9 cellular contexts compared by ENCODE assay signal in the genomic region with DNA sequence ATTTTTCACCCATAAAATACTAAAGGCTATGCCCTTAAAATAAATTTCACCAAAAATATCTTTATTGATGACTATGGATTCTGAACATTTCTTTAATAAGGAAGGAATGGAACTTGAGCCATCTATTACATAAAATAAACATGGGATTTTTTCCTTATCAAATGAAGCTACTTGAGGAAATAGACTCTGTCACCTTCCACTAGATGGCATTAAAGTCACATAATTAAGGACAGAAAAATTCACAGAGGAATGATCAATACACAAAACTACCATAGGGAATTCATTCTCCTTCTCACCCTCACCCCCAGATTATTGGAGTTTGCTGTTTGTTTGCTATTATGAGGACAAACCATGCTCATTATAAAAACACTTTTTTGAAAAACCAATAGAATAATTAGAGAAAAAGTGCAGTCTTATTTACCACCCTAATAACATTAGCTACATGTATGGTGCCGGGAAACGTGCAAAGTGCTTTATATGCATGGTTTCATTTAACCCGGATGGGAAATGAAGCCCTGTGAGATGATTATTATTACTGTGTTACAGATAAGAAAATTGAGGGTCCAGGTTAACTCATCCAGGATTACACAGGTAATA. TPM values are rescaled to one million over a fixed set of nuclear protein-coding genes. Genes with fewer than 3 reads are reported as not detected.
A peak's percentile ranks its signal among the peaks of the same experiment; 100 is the strongest.
DNase-seq lines count a peak whose midpoint lies in the region; TF ChIP-seq lines count a peak whose summit lies in the region.
"Had no signal": no experiment of that assay in that cellular context is flagged by ENCODE, and none has a peak within 500 bp of the region (broad histone marks: within the 10 kb centered on the region; RNA-seq: fewer than 3 reads in every experiment).

No MANE protein-coding gene starts in this region.

- in situ Hi-C loops in mammary epithelial cell (cut with MboI; ENCODE audit: low sequenced_read_pairs in 2 of 2), result loop anchor here (10.0 kb wide), 1 partner anchor 139 kb away; no protein-coding TSS in a partner anchor

- H4K20me1 ChIP-seq in Karpas-422 (ENCODE audit: insufficient read depth, low read depth, low read length) (no peaks in the 10 kb centered on the region), mammary epithelial cell (ENCODE audit: insufficient read depth, low read length) (no peaks in the 10 kb centered on the region)

- no peak overlapping the region for H3K4me3 Mint-ChIP-seq in nephron progenitor cell

- H3K4me1 ChIP-seq in Karpas-422 (ENCODE audit: low read length) (no peaks in the 10 kb centered on the region), mammary epithelial cell (ENCODE audit: insufficient read depth, low read length) (no peaks in the 10 kb centered on the region)
- H3K4me1 ChIP-seq: SJSA1 had no signal

- H2AFZ ChIP-seq in Karpas-422 (ENCODE audit: low read length) (no peak overlapping the region), mammary epithelial cell (ENCODE audit: low read depth, low read length) (no peak overlapping the region)

- H3K9me2 ChIP-seq in Karpas-422 (replicated peaks; ENCODE audit: insufficient read depth, low read length), result no peaks in the 10 kb centered on the region

- 58% methylated on average over 2 of the region's 3 CpGs for WGBS in mammary epithelial cell (ENCODE audit: low coverage, missing lambda C conversion rate)

- H3K9ac ChIP-seq in Karpas-422 (ENCODE audit: low read length), result no peak overlapping the region
- no peak overlapping the region for H3K9ac ChIP-seq in mammary epithelial cell (ENCODE audit: insufficient read depth, low read length)

- dilution Hi-C loops in mammary epithelial cell (cut with HindIII; ENCODE audit: low sequenced_read_pairs), result no loop called here

- peak; percentile 22 to 45 for TF ChIP-seq CTCF in mammary epithelial cell (conservative IDR thresholded peaks at IDR 0.05 in 1 of 2, IDR thresholded peaks at IDR 0.05 in 1 of 2; ENCODE audit: extremely low read depth in 1 of 2, insufficient read depth in 1 of 2, low read depth in 1 of 2, low read length in 2 of 2)
- peak; percentile 59 for TF ChIP-seq CTCF in nephron progenitor cell (IDR thresholded peaks at IDR 0.05)
- no peak for TF ChIP-seq CTCF in foreskin fibroblast (IDR thresholded peaks at IDR 0.05; ENCODE audit: low read depth, low read length)

- H3K9me3 ChIP-seq in Karpas-422 (ENCODE audit: low read length) (no peaks in the 10 kb centered on the region), mammary epithelial cell (replicated peaks; ENCODE audit: insufficient read depth, low read length) (no peaks in the 10 kb centered on the region), MG63 (no peaks in the 10 kb centered on the region)
- H3K9me3 ChIP-seq: SJSA1 had no signal

- H3K4me3 ChIP-seq in Karpas-422 (ENCODE audit: low read length) (no peak overlapping the region), mammary epithelial cell (replicated peaks in 1 of 3; ENCODE audit: insufficient read depth in 1 of 3, low read depth in 2 of 3, low read length in 3 of 3) (no peak overlapping the region), MG63 (no peak overlapping the region), foreskin fibroblast (ENCODE audit: low read depth in 1 of 2, low read length in 2 of 2) (no peak overlapping the region)
- H3K4me3 ChIP-seq: SJSA1 had no signal

- intact Hi-C loops in mammary epithelial cell (cut with micrococcal nuclease), result loop anchor here (1.0 to 5.0 kb wide), 4 partner anchors 97 to 295 kb away; partner anchors contain the start of gene PTPRE

- H3K79me2 ChIP-seq in Karpas-422 (ENCODE audit: low read length) (no peaks in the 10 kb centered on the region), mammary epithelial cell (ENCODE audit: insufficient read depth, low read length) (no peaks in the 10 kb centered on the region)

- DNase-seq in DMS53 (lab: John Stamatoyannopoulos, UW) (peak; percentile 60), Karpas-422 (peak; percentile 65), mammary epithelial cell (no peak), nephron progenitor cell (no peak), MG63 (no peak), NCI-H2029 (lab: John Stamatoyannopoulos, UW) (no peak), foreskin fibroblast (no peak), NCI-H1048 (lab: John Stamatoyannopoulos, UW) (no peak)

- H3K36me3 ChIP-seq in Karpas-422 (ENCODE audit: insufficient read depth, low read length) (no peaks in the 10 kb centered on the region), mammary epithelial cell (ENCODE audit: insufficient read depth, low read length) (no peaks in the 10 kb centered on the region), MG63 (no peaks in the 10 kb centered on the region)
- H3K36me3 ChIP-seq: SJSA1 had no signal

- H3K9me3 Mint-ChIP-seq in nephron progenitor cell, result peaks cover 3% of the 10 kb centered on the region

- no peaks in the 10 kb centered on the region for H3K36me3 Mint-ChIP-seq in nephron progenitor cell (ENCODE audit: low read depth)

- CTCF ChIA-PET in mammary epithelial cell (lab: Charles Lee; ENCODE audit: low non-redundant PET), result interaction anchor here (0.5 to 1.3 kb wide), 4 partner anchors 91 to 332 kb away, joined by 3 to 17 read pairs (median 5); no protein-coding TSS in a partner anchor

- no TSS peak for BruUV-seq in mammary epithelial cell (replicated peaks; lab: Mats Ljungman, UMichigan)

- H3K27ac ChIP-seq in Karpas-422 (ENCODE audit: low read length) (no peak overlapping the region), mammary epithelial cell (ENCODE audit: insufficient read depth, low read depth, low read length) (no peak overlapping the region)
- H3K27ac ChIP-seq: SJSA1 had no signal

- no peaks in the 10 kb centered on the region for H3K4me1 Mint-ChIP-seq in nephron progenitor cell

- H3K27me3 ChIP-seq in Karpas-422 (ENCODE audit: low read length) (no peaks in the 10 kb centered on the region), mammary epithelial cell (ENCODE audit: insufficient read depth, low read length) (no peaks in the 10 kb centered on the region), MG63 (no peaks in the 10 kb centered on the region)
- H3K27me3 ChIP-seq: SJSA1 had no signal

- no peak overlapping the region for H3K27ac Mint-ChIP-seq in nephron progenitor cell

- H3K4me2 ChIP-seq in Karpas-422 (ENCODE audit: low read depth, low read length, poor library complexity, severe bottlenecking) (no peak overlapping the region), mammary epithelial cell (ENCODE audit: insufficient read depth, low read depth, low read length) (no peak overlapping the region)

- H3K27me3 Mint-ChIP-seq in nephron progenitor cell (ENCODE audit: low read depth, poor library complexity), result peaks cover 28% of the 10 kb centered on the region

RNA-seq across cellular contexts. Expression of gene FOXI2, which starts 21.1 kb away (rescaled TPM):
- total RNA-seq in Karpas-422 (2014; rRNA removed; shearing (Covaris generic); ENCODE audit: low replicate concordance), result not detected in 2 replicates
- not detected for total RNA-seq in mammary epithelial cell
- polyA plus RNA-seq in mammary epithelial cell, result not detected
- not detected for polyA minus RNA-seq in mammary epithelial cell
- total RNA-seq in MG63 (2014; rRNA removed; shearing (Covaris generic); ENCODE audit: low replicate concordance), result not detected in 2 replicates
- total RNA-seq: SJSA1 had no signal

Comparison
In these comparisons a context has a peak if more than half of its experiments do, and no peak if none do; other contexts are left out.
1. DNase-seq: peak in DMS53 (single experiment) and Karpas-422 (single experiment); none in mammary epithelial cell (single experiment), nephron progenitor cell (single experiment), MG63 (single experiment), NCI-H2029 (single experiment), foreskin fibroblast (0 of 2) and NCI-H1048 (single experiment).